Comparison of ENCODE assay signal across 10 cellular contexts in the genomic region with DNA sequence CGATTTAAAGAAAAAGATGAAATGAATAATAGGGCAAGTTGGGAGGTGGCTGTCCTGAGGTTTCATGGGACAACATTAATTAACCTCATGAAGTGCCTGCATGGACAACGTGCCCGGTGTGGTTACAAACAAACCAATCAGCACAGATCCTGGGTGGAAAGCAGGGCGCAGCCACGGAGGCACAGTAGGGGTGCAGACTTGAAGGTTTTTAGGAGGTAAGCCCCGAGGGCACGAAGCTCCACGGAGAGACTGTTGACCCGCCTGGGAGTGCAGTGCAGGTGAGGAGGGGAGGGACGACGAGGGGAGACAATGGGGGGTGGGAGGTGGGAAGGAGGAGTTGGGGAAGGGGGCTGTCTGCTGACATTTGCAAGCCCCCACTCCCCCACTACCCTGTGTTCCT. TPM values are rescaled to one million over a fixed set of nuclear protein-coding genes. Genes with fewer than 3 reads are reported as not detected.
DNase-seq lines count a peak whose midpoint lies in the region; ATAC-seq and TF ChIP-seq lines count a peak whose summit lies in the region.
"Had no signal": no experiment of that assay in that cellular context is flagged by ENCODE, and none has a peak within 500 bp of the region (broad histone marks: within the 10 kb centered on the region; RNA-seq: fewer than 3 reads in every experiment).

No MANE protein-coding gene starts in this region.

- H3K36me3 ChIP-seq in left ventricle myocardium inferior (no peaks in the 10 kb centered on the region), right atrium auricular region (no peaks in the 10 kb centered on the region), mesenchymal stem cell (ENCODE audit: control insufficient read depth in 1 of 2, insufficient read depth in 2 of 2, low read depth in 1 of 2, low read length in 2 of 2) (no peaks in the 10 kb centered on the region)

- H3K27me3 ChIP-seq in left ventricle myocardium inferior (ENCODE audit: low read depth) (peaks cover 100% of the 10 kb centered on the region), right atrium auricular region (peaks cover 5 to 30% of the 10 kb centered on the region in 2 donors), mesenchymal stem cell (ENCODE audit: control insufficient read depth in 1 of 2, insufficient read depth in 1 of 2, low read length in 2 of 2) (peaks cover 38 to 100% of the 10 kb centered on the region in 2 experiments)

- intact Hi-C loops in left ventricle myocardium inferior (cut with micrococcal nuclease) = no loop called here

- no peak overlapping the region for H3K18ac ChIP-seq in mesenchymal stem cell (ENCODE audit: low read depth in 1 of 2, low read length in 2 of 2)

- H3K23ac ChIP-seq in mesenchymal stem cell (ENCODE audit: low read length in 2 of 2) = no peak overlapping the region

- in situ Hi-C loops in astrocyte of the spinal cord (cut with HindIII; ENCODE audit: low sequenced_read_pairs) = no loop called here

- no peak overlapping the region for H2BK5ac ChIP-seq in mesenchymal stem cell (ENCODE audit: low read depth, low read length, poor library complexity, severe bottlenecking)

- no peak overlapping the region for H2AK5ac ChIP-seq in mesenchymal stem cell (ENCODE audit: low read length, severe bottlenecking)

- H2BK15ac ChIP-seq in mesenchymal stem cell (ENCODE audit: low read depth, poor library complexity, severe bottlenecking) = no peak overlapping the region

- WGBS in mesenchymal stem cell = 4% methylated on average over 9 of the region's 11 CpGs

- H4K8ac ChIP-seq in mesenchymal stem cell (ENCODE audit: low read length) = no peak overlapping the region

- no peak overlapping the region for H3K4ac ChIP-seq in mesenchymal stem cell (ENCODE audit: low read depth in 1 of 2, low read length in 2 of 2)

- H3K4me3 ChIP-seq in left ventricle myocardium inferior (peak overlapping the region; percentile 46), right atrium auricular region (peak overlapping the region in 1 of 2 donors; percentile 23), astrocyte of the spinal cord (ENCODE audit: low read depth, low read length) (peak overlapping the region; percentile 31), mesenchymal stem cell (ENCODE audit: insufficient read depth in 1 of 2, low read depth in 1 of 2, low read length in 2 of 2) (peak overlapping the region in 1 of 2 experiments; percentile 80)

- H2AFZ ChIP-seq in mesenchymal stem cell (ENCODE audit: low read depth, low read length) = no peak overlapping the region

- no peak overlapping the region for H3K14ac ChIP-seq in mesenchymal stem cell (ENCODE audit: low read length in 2 of 2)

- no peak overlapping the region for H2BK120ac ChIP-seq in mesenchymal stem cell (ENCODE audit: low read depth, low read length)

- no peak for DNase-seq in left ventricle myocardium inferior
- no peak for DNase-seq in right atrium auricular region (ENCODE audit: low spot score)
- DNase-seq in astrocyte of the spinal cord (ENCODE audit: low read depth, low spot score) = no peak
- DNase-seq in mesenchymal stem cell = no peak
- DNase-seq in HuH-7 (ENCODE audit: low spot score) = no peak
- DNase-seq: nucleus accumbens had no signal

- no peak overlapping the region for H2BK12ac ChIP-seq in mesenchymal stem cell (ENCODE audit: low read length in 2 of 2)

- H3K9me3 ChIP-seq in left ventricle myocardium inferior (replicated peaks) (no peaks in the 10 kb centered on the region), right atrium auricular region (no peaks in the 10 kb centered on the region), mesenchymal stem cell (ENCODE audit: control insufficient read depth, low read length) (no peaks in the 10 kb centered on the region)

- peaks cover 30% of the 10 kb centered on the region for H3K4me1 ChIP-seq in left ventricle myocardium inferior
- peaks cover 0 to 35% of the 10 kb centered on the region in 2 donors for H3K4me1 ChIP-seq in right atrium auricular region
- peaks cover 34% of the 10 kb centered on the region for H3K4me1 ChIP-seq in mesenchymal stem cell (ENCODE audit: control insufficient read depth, insufficient read depth, low read depth, low read length)

- H3K4me2 ChIP-seq in mesenchymal stem cell (ENCODE audit: low read length, poor library complexity, severe bottlenecking) = peak overlapping the region; percentile 77

- peaks cover 2% of the 10 kb centered on the region for H3K79me1 ChIP-seq in mesenchymal stem cell (replicated peaks; ENCODE audit: low read length, poor library complexity, severe bottlenecking)

- no peak for TF ChIP-seq CTCF in left ventricle myocardium inferior (IDR thresholded peaks at IDR 0.05; ENCODE audit: borderline replicate concordance)
- TF ChIP-seq CTCF in right atrium auricular region (IDR thresholded peaks at IDR 0.05) = no peak
- no peak for TF ChIP-seq CTCF in astrocyte of the spinal cord (IDR thresholded peaks at IDR 0.05; ENCODE audit: low read depth, low read length)

- no peak overlapping the region for H3K27ac ChIP-seq in left ventricle myocardium inferior (replicated peaks)
- no peak overlapping the region for H3K27ac ChIP-seq in right atrium auricular region
- H3K27ac ChIP-seq in mesenchymal stem cell (ENCODE audit: low read length, poor library complexity, severe bottlenecking) = no peak overlapping the region

- H3K9ac ChIP-seq in mesenchymal stem cell (ENCODE audit: low read length) = peak overlapping the region; percentile 65

- no peak overlapping the region for H4K91ac ChIP-seq in mesenchymal stem cell (ENCODE audit: low read length)

- no peak for ATAC-seq in GM21717 (IDR thresholded peaks at IDR 0.05; ENCODE audit: unreplicated experiment)
- no peak for ATAC-seq in HG02623 (IDR thresholded peaks at IDR 0.05; ENCODE audit: unreplicated experiment)
- no peak for ATAC-seq in HG02852 (IDR thresholded peaks at IDR 0.05; ENCODE audit: unreplicated experiment)

RNA-seq across cellular contexts. Expression of a gene that starts 2.3 kb away (rescaled TPM):
- total RNA-seq in left ventricle myocardium inferior (0.11 TPM), right atrium auricular region (1 to 10 TPM; 2.1 to 3.5 TPM)
- not detected for polyA plus RNA-seq in mesenchymal stem cell (2013, experiment 1 of 2)
- not detected for polyA plus RNA-seq in mesenchymal stem cell (2013, experiment 2 of 2)
- total RNA-seq: T-helper 1 cell treated with Interleukin-12 subunit alpha and Interleukin-12 subunit beta and Interleukin-4 antibody, amounts not matched to agents 30 ng/mL and 1 ng/mL, for 36 hours had no signal
